In genomic region chr2:234853739-234854138, GRCh38 we compare ENCODE assay signal across 28 cellular contexts.
DNase-seq lines count a peak whose midpoint lies in the region; ATAC-seq and TF ChIP-seq lines count a peak whose summit lies in the region.
"Had no signal": no experiment of that assay in that cellular context is flagged by ENCODE, and none has a peak within 500 bp of the region (broad histone marks: within the 10 kb centered on the region; RNA-seq: fewer than 3 reads in every experiment).

No MANE protein-coding gene starts in this region.

- 0 out of 2 replicates have a peak, but pooled peaks cover 3% of the 10 kb centered on the region for H3K9me1 ChIP-seq in IMR-90 (ENCODE audit: insufficient read depth, low read length)

- no peak overlapping the region for H4K8ac ChIP-seq in IMR-90 (ENCODE audit: low read depth in 2 of 2, low read length in 2 of 2)

- no peak overlapping the region for H3K14ac ChIP-seq in IMR-90 (replicated peaks; ENCODE audit: low read depth, low read length)

- no peak for ATAC-seq in IMR-90 (ENCODE audit: low read depth)
- ATAC-seq: A549, PC-3 had no signal

- in situ Hi-C loops in IMR-90 (cut with MboI; ENCODE audit: low sequenced_read_pairs): no loop called here

- H4K91ac ChIP-seq in IMR-90 (ENCODE audit: insufficient read depth, low read depth, low read length): no peak overlapping the region

- H3K56ac ChIP-seq in IMR-90 (ENCODE audit: extremely low read depth, insufficient read depth, low read length): no peak overlapping the region

- no peak overlapping the region for H2AK5ac ChIP-seq in IMR-90 (ENCODE audit: low read depth, low read length)

- no peak for TF ChIP-seq RAD21 in IMR-90 (IDR thresholded peaks at IDR 0.05; ENCODE audit: low read length)

- H3K4me2 ChIP-seq in IMR-90 (ENCODE audit: low read depth, low read length): no peak overlapping the region
- H3K4me2 ChIP-seq: A549, SK-N-SH had no signal

- CTCF ChIA-PET in IMR-90 (lab: Yijun Ruan, JAX): no interaction called here

- no peak overlapping the region for H3K4ac ChIP-seq in IMR-90 (ENCODE audit: low read depth, low read length)

- H2BK15ac ChIP-seq in IMR-90 (ENCODE audit: low read depth, low read length): no peak overlapping the region

- DNase-seq in IMR-90 (peak; percentile 19), choroid plexus epithelial cell (ENCODE audit: low read depth) (peak; percentile 47), fibroblast of the aortic adventitia (ENCODE audit: low read depth) (peak; percentile 9), skeletal muscle cell (ENCODE audit: low read depth) (peak; percentile 17), NCI-H524 (lab: John Stamatoyannopoulos, UW) (no peak), ascending aorta (ENCODE audit: low spot score in 2 of 2) (no peak), germinal center (ENCODE audit: low spot score) (no peak)
- DNase-seq: C1 segment of cervical spinal cord; CD4-positive, alpha-beta memory T cell; COR-L47; DMS79; EL; GDM1; GOT3; Karpas-422; NCI-H1092; NCI-H1417 treated with DMSO at 0.1 percent for 48 hours; NCI-H187; NCI-H2081 treated with DMSO at 0.1 percent for 48 hours; NCI-H2171 treated with DMSO at 0.1 percent for 48 hours; NCI-H345; NCI-H510A treated with DMSO at 0.1 percent for 48 hours; NCI-H82; NK-92 treated with Interleukin-12 subunit alpha and Interleukin-12 subunit beta, amount 100 ng/mL, for 24 hours; PC-3; SK-N-SH had no signal

- H3K9me3 ChIP-seq in IMR-90 (ENCODE audit: control insufficient read depth, insufficient read depth, low read length): peaks cover 4% of the 10 kb centered on the region
- no peaks in the 10 kb centered on the region for H3K9me3 ChIP-seq in ascending aorta
- H3K9me3 ChIP-seq: A549, HAP-1, SK-N-SH had no signal

- no peak overlapping the region for H2AFZ ChIP-seq in IMR-90 (replicated peaks; ENCODE audit: low read length, poor library complexity)

- H3K36me3 ChIP-seq in IMR-90 (ENCODE audit: control insufficient read depth, insufficient read depth, low read length) (no peaks in the 10 kb centered on the region), ascending aorta (no peaks in the 10 kb centered on the region)
- H3K36me3 ChIP-seq: HAP-1 had no signal

- H3K9ac ChIP-seq in IMR-90 (ENCODE audit: low read depth, low read length): no peak overlapping the region
- H3K9ac ChIP-seq: SK-N-SH had no signal

- no peaks in the 10 kb centered on the region for H3K79me1 ChIP-seq in IMR-90 (ENCODE audit: low read depth in 1 of 2, low read length in 2 of 2)

- 0 out of 2 replicates have a peak, but pooled peaks cover under 1% of the 10 kb centered on the region for H3K4me1 ChIP-seq in IMR-90 (ENCODE audit: control insufficient read depth, insufficient read depth, low read length)
- H3K4me1 ChIP-seq in ascending aorta: no peaks in the 10 kb centered on the region
- H3K4me1 ChIP-seq: HAP-1 had no signal

- TF ChIP-seq CTCF in IMR-90 (conservative IDR thresholded peaks at IDR 0.05; ENCODE audit: low read depth, low read length) (no peak), choroid plexus epithelial cell (conservative IDR thresholded peaks at IDR 0.05; ENCODE audit: low read depth, low read length) (no peak), fibroblast of the aortic adventitia (IDR thresholded peaks at IDR 0.05; ENCODE audit: insufficient read depth, low read length) (no peak), ascending aorta (IDR thresholded peaks at IDR 0.05) (no peak)

- BruUV-seq in IMR-90 (replicated peaks; lab: Mats Ljungman, UMichigan): no TSS peak

- no peak overlapping the region for H3K18ac ChIP-seq in IMR-90 (ENCODE audit: low read depth, low read length)

- no peaks in the 10 kb centered on the region for H3K27me3 ChIP-seq in IMR-90 (ENCODE audit: control insufficient read depth, insufficient read depth, low read length)
- H3K27me3 ChIP-seq in ascending aorta: no peaks in the 10 kb centered on the region

- WGBS in IMR-90 (ENCODE audit: extremely low coverage in 2 of 2, insufficient read length in 1 of 2), 2 experiments: no CpG with 5 or more reads among the region's 2 CpGs

- POLR2A ChIA-PET in IMR-90 (lab: Charles Lee; ENCODE audit: unreplicated experiment): no interaction called here

- H4K5ac ChIP-seq in IMR-90 (ENCODE audit: low read depth, low read length): no peak overlapping the region

- no peak for TF ChIP-seq POLR2A in IMR-90 (IDR thresholded peaks at IDR 0.05; ENCODE audit: low read depth, low read length)

- dilution Hi-C loops in IMR-90 (cut with HindIII; ENCODE audit: low sequenced_read_pairs, unreplicated experiment): no loop called here

- no peak overlapping the region for H3K4me3 ChIP-seq in IMR-90 (ENCODE audit: insufficient read depth, low read depth, low read length)
- H3K4me3 ChIP-seq in choroid plexus epithelial cell (ENCODE audit: low read depth, low read length): no peak overlapping the region
- H3K4me3 ChIP-seq in fibroblast of the aortic adventitia (ENCODE audit: low read depth, low read length): no peak overlapping the region
- H3K4me3 ChIP-seq in skeletal muscle cell (ENCODE audit: low read depth, low read length): no peak overlapping the region
- no peak overlapping the region for H3K4me3 ChIP-seq in ascending aorta
- H3K4me3 ChIP-seq: A549, HAP-1 had no signal

- no peak overlapping the region for H2BK20ac ChIP-seq in IMR-90 (ENCODE audit: low read depth, low read length)

- no peak overlapping the region for H3K23ac ChIP-seq in IMR-90 (ENCODE audit: low read depth, low read length)

- intact Hi-C loops in IMR-90 (cut with micrococcal nuclease): no loop called here
- intact Hi-C loops in ascending aorta (cut with DNase I): no loop called here

- no peak overlapping the region for H2BK120ac ChIP-seq in IMR-90 (ENCODE audit: low read depth, low read length)

- no peak overlapping the region for H2BK5ac ChIP-seq in IMR-90 (ENCODE audit: low read depth, low read length, poor library complexity, severe bottlenecking)

- no peak overlapping the region for H3K27ac ChIP-seq in IMR-90 (ENCODE audit: insufficient read depth, low read length)
- no peak overlapping the region for H3K27ac ChIP-seq in ascending aorta

- H2AK9ac ChIP-seq in IMR-90 (replicated peaks; ENCODE audit: low read depth, low read length, poor library complexity): no peak overlapping the region

- no peaks in the 10 kb centered on the region for H4K20me1 ChIP-seq in IMR-90 (ENCODE audit: insufficient read depth, low read length)

TF ChIP-seq in IMR-90, 13 proteins besides CTCF, POLR2A, EP300 and RAD21:
- TF ChIP-seq FOS (IDR thresholded peaks at IDR 0.05; ENCODE audit: low read depth, low read length): no peak
- TF ChIP-seq, protein P1, sequence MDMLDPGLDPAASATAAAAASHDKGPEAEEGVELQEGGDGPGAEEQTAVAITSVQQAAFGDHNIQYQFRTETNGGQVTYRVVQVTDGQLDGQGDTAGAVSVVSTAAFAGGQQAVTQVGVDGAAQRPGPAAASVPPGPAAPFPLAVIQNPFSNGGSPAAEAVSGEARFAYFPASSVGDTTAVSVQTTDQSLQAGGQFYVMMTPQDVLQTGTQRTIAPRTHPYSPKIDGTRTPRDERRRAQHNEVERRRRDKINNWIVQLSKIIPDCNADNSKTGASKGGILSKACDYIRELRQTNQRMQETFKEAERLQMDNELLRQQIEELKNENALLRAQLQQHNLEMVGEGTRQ (IDR thresholded peaks at IDR 0.05; ENCODE audit: low read depth, low read length): peak; percentile 38; the same call in 1 of the 2 replicates

Comparison
In these comparisons a context has a peak if more than half of its experiments do, and no peak if none do; other contexts are left out.
1. DNase-seq: peak in IMR-90 (single experiment), choroid plexus epithelial cell (single experiment), fibroblast of the aortic adventitia (single experiment) and skeletal muscle cell (single experiment); none in NCI-H524 (0 of 2), ascending aorta (0 of 2) and germinal center (single experiment).